Comparison of ENCODE assay signal across 9 cellular contexts in the genomic region with DNA sequence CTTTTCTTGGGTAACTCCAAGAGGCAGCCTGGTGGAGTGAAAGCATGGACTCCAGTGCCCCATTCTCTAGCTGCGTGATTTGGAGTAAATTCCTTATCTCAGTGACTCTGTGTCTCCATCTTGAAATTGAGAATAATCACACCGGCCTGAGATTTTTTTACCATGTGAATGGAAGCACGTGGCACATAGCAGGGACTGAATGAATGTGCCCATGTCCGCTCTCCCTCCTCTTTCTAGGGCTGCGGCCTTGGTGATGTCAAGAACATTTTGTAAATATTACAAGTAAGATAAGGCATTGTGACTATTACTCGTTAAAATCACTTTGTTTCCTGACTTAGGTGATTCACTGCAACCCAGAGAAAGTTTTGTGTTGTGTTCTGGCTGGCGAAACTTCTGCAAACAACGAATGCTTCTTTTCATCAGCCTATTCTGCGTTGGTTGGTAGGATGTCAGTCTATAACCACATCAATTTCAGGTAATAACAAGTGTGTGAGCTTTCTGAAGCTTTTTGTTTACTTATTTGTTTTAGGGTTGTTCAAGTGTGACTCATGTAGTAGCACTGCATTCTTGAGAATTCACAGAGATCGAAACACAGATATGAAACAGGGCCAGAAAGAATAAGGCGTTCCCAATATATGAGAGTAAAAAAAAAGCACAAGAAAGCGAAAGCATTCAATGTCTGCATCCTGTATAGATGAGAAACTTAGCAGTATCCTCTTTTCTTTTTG.
DNase-seq lines count a peak whose midpoint lies in the region; ATAC-seq and TF ChIP-seq lines count a peak whose summit lies in the region.
"Had no signal": no experiment of that assay in that cellular context is flagged by ENCODE, and none has a peak within 500 bp of the region (broad histone marks: within the 10 kb centered on the region; RNA-seq: fewer than 3 reads in every experiment).

No MANE protein-coding gene starts in this region.

- H3K27me3 ChIP-seq in tibial artery: no peaks in the 10 kb centered on the region

- peaks cover 15% of the 10 kb centered on the region for H3K9me3 Mint-ChIP-seq in central memory CD8-positive, alpha-beta T cell

- peak overlapping the region; percentile 46 for H3K4me3 Mint-ChIP-seq in central memory CD8-positive, alpha-beta T cell
- H3K4me3 Mint-ChIP-seq: activated B cell treated with CpG ODN at 0.5 μM for 24 hours had no signal

- DNase-seq in activated CD4-positive, CD25-positive, alpha-beta regulatory T cell treated with anti-CD3 and anti-CD28 coated beads, Interleukin-2, amount 50 U/mL, for 72 hours: no peak
- DNase-seq in LoVo (ENCODE audit: low spot score): peak; percentile 92
- peak in 1 of 2 donors; percentile 20 for DNase-seq in central memory CD8-positive, alpha-beta T cell (ENCODE audit: low spot score in 2 of 2)
- DNase-seq in NCI-H2081 treated with DMSO at 0.1 percent for 48 hours (lab: John Stamatoyannopoulos, UW): no peak
- no peak for DNase-seq in tibial artery
- DNase-seq: activated B cell treated with CpG ODN at 0.5 μM for 24 hours had no signal

- H3K4me1 ChIP-seq in tibial artery: no peaks in the 10 kb centered on the region

- H3K36me3 Mint-ChIP-seq in central memory CD8-positive, alpha-beta T cell (ENCODE audit: insufficient read depth): no peaks in the 10 kb centered on the region

- peaks cover 0 to 23% (median 13%) of the 10 kb centered on the region in 3 donors for H3K9me3 ChIP-seq in tibial artery

- intact Hi-C loops in tibial artery (cut with DNase I; ENCODE audit: low total_unique reads): no loop called here

- H3K4me3 ChIP-seq in skin epidermis (no peak overlapping the region), tibial artery (no peak overlapping the region)

- no peak for TF ChIP-seq CTCF in tibial artery (IDR thresholded peaks at IDR 0.05)

- no peaks in the 10 kb centered on the region for H3K36me3 ChIP-seq in tibial artery

- peaks cover 10% of the 10 kb centered on the region for H3K4me1 Mint-ChIP-seq in central memory CD8-positive, alpha-beta T cell
- H3K4me1 Mint-ChIP-seq: activated B cell treated with CpG ODN at 0.5 μM for 24 hours had no signal

- peak overlapping the region; percentile 90 for H3K27ac Mint-ChIP-seq in central memory CD8-positive, alpha-beta T cell (ENCODE audit: low read depth)
- H3K27ac Mint-ChIP-seq: activated B cell treated with CpG ODN at 0.5 μM for 24 hours had no signal

- no peaks in the 10 kb centered on the region for H3K27me3 Mint-ChIP-seq in central memory CD8-positive, alpha-beta T cell

- ATAC-seq in activated CD4-positive, CD25-positive, alpha-beta regulatory T cell treated with anti-CD3 and anti-CD28 coated beads, Interleukin-2, amount 50 U/mL, for 24 hours: peak; percentile 79 to 80
- peak; percentile 89 for ATAC-seq in central memory CD8-positive, alpha-beta T cell (replicated peaks; ENCODE audit: extremely low read depth, poor library complexity, severe bottlenecking)
- ATAC-seq in GM18519 (IDR thresholded peaks at IDR 0.05; ENCODE audit: low FRiP score, unreplicated experiment): no peak

- peak overlapping the region in 13 of 21 experiments; percentile 6 to 71 (median 35) for H3K27ac ChIP-seq in skin epidermis
- H3K27ac ChIP-seq in tibial artery: no peak overlapping the region

Comparison
In these comparisons a context has a peak if more than half of its experiments do, and no peak if none do; other contexts are left out.
1. H3K27ac ChIP-seq: peak in skin epidermis (13 of 21); none in tibial artery (0 of 2).